8 cellular contexts compared by ENCODE assay signal in the genomic region with DNA sequence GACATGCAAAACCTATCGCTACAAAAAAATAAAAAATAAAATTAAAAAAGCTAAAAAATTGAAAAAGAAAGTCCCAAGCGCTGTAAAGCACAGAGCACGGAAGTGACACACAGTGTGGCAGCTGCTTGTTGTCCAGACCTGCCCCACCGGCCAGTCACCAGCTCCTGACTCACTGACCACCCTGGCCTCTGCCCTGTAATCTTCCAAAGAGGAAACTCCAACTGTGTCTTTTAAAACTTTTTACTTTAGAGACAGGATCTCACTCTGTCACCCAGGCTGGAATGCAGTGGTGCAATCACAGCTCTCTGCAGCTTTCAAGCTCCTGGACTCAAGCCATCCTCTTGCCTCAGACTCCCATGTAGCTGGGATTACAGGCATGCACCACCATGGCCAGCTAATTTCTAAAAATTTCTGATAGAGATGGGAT. TPM values are rescaled to one million over a fixed set of nuclear protein-coding genes. Genes with fewer than 3 reads are reported as not detected.
A peak's percentile ranks its signal among the peaks of the same experiment; 100 is the strongest.
DNase-seq lines count a peak whose midpoint lies in the region; ATAC-seq, FAIRE-seq and TF ChIP-seq lines count a peak whose summit lies in the region.

No MANE protein-coding gene starts in this region.

- peak overlapping the region; percentile 70 for H3K4me2 ChIP-seq in mammary epithelial cell (ENCODE audit: insufficient read depth, low read depth, low read length)

- H3K27ac ChIP-seq in mammary epithelial cell (ENCODE audit: insufficient read depth, low read depth, low read length) (peak overlapping the region; percentile 92), thyroid gland (peak overlapping the region in 1 of 3 donors; percentile 11)

- H3K9ac ChIP-seq in mammary epithelial cell (ENCODE audit: insufficient read depth, low read length), result peak overlapping the region; percentile 71

- H3K9me3 ChIP-seq in mammary epithelial cell (replicated peaks; ENCODE audit: insufficient read depth, low read length), result no peaks in the 10 kb centered on the region
- H3K9me3 ChIP-seq in thyroid gland, result no peaks in the 10 kb centered on the region

- H3K4me3 ChIP-seq in mammary epithelial cell (replicated peaks in 1 of 3; ENCODE audit: insufficient read depth in 1 of 3, low read depth in 2 of 3, low read length in 3 of 3) (no peak overlapping the region), thyroid gland (replicated peaks in 1 of 3) (no peak overlapping the region)

- no peaks in the 10 kb centered on the region for H3K27me3 ChIP-seq in mammary epithelial cell (ENCODE audit: insufficient read depth, low read length)
- H3K27me3 ChIP-seq in thyroid gland, result no peaks in the 10 kb centered on the region

- DNase-seq in HTR-8/SVneo (ENCODE audit: insufficient read length, low spot score), result peak; percentile 90
- DNase-seq in mammary epithelial cell, result peak; percentile 96
- DNase-seq in left lobe of liver (ENCODE audit: low spot score), result peak; percentile 89
- peak; percentile 55 to 62 for DNase-seq in thyroid gland
- DNase-seq in amygdala (lab: John Stamatoyannopoulos, UW), result no peak
- no peak for DNase-seq in SK-N-DZ (ENCODE audit: low spot score)
- no peak for DNase-seq in stimulated activated CD4-positive, alpha-beta T cell treated with anti-CD3 and anti-CD28 coated beads, Interleukin-2, amount 100 ng/mL, for 48 hours

- H3K36me3 ChIP-seq in mammary epithelial cell (ENCODE audit: insufficient read depth, low read length) (no peaks in the 10 kb centered on the region), thyroid gland (no peaks in the 10 kb centered on the region)

- H4K20me1 ChIP-seq in mammary epithelial cell (ENCODE audit: insufficient read depth, low read length), result no peaks in the 10 kb centered on the region

- H3K4me1 ChIP-seq in mammary epithelial cell (ENCODE audit: insufficient read depth, low read length) (peaks cover 47% of the 10 kb centered on the region), thyroid gland (peaks cover 19 to 26% of the 10 kb centered on the region in 2 donors)

- TF ChIP-seq CTCF in mammary epithelial cell (conservative IDR thresholded peaks at IDR 0.05 in 1 of 2, IDR thresholded peaks at IDR 0.05 in 1 of 2; ENCODE audit: extremely low read depth in 1 of 2, insufficient read depth in 1 of 2, low read depth in 1 of 2, low read length in 2 of 2) (no peak), thyroid gland (IDR thresholded peaks at IDR 0.05) (no peak)

- intact Hi-C loops in mammary epithelial cell (cut with micrococcal nuclease), result loop anchor here (1.0 to 5.0 kb wide), 2 partner anchors 24 to 52 kb away; a partner anchor contains a TSS
- intact Hi-C loops in thyroid gland (cut with DNase I), result no loop called here

- in situ Hi-C loops in mammary epithelial cell (cut with MboI; ENCODE audit: low sequenced_read_pairs in 2 of 2), result no loop called here

- TF ChIP-seq POLR2A in thyroid gland (IDR thresholded peaks at IDR 0.05), result no peak

- BruUV-seq in mammary epithelial cell (replicated peaks; lab: Mats Ljungman, UMichigan), result no TSS peak

- peaks cover 77% of the 10 kb centered on the region for H3K79me2 ChIP-seq in mammary epithelial cell (ENCODE audit: insufficient read depth, low read length)

- ATAC-seq in left lobe of liver, result peak; percentile 65
- ATAC-seq in GM18511 (IDR thresholded peaks at IDR 0.05; ENCODE audit: unreplicated experiment), result no peak

- dilution Hi-C loops in mammary epithelial cell (cut with HindIII; ENCODE audit: low sequenced_read_pairs), result no loop called here

- CTCF ChIA-PET in mammary epithelial cell (lab: Charles Lee; ENCODE audit: low non-redundant PET), result no interaction called here

- FAIRE-seq in HTR-8/SVneo (lab: Jason Lieb, UNC), result no peak

- H2AFZ ChIP-seq in mammary epithelial cell (ENCODE audit: low read depth, low read length), result no peak overlapping the region

- 38% methylated on average over 4 of the region's 4 CpGs for WGBS in mammary epithelial cell (ENCODE audit: low coverage, missing lambda C conversion rate)
- 91 to 94% methylated on average over 4 of the region's 4 CpGs for WGBS in thyroid gland, 2 donors

RNA-seq across cellular contexts. Expression of a gene that starts 23.6 kb away (rescaled TPM):
- 10 to 100 TPM; 26.2 to 46.0 TPM for total RNA-seq in mammary epithelial cell
- 67.7 TPM for polyA plus RNA-seq in mammary epithelial cell
- polyA minus RNA-seq in mammary epithelial cell, result 60.6 TPM
- total RNA-seq in left lobe of liver, result 16.2 TPM
- 10 to 100 TPM; 17.9 to 33.3 (median 21.7) TPM for total RNA-seq in thyroid gland
- 11.6 and 14.4 TPM in 2 replicates for polyA plus RNA-seq in SK-N-DZ (2014; cell fraction: cytosol; rRNA removed)
- 5.5 and 9.0 TPM in 2 replicates for polyA plus RNA-seq in SK-N-DZ (2014; cell fraction: nucleus; rRNA removed)

Comparison
In these comparisons a context has a peak if more than half of its experiments do, and no peak if none do; other contexts are left out.
1. DNase-seq: peak in HTR-8/SVneo (single experiment), mammary epithelial cell (single experiment), left lobe of liver (single experiment) and thyroid gland (2 of 2); none in amygdala (0 of 56), SK-N-DZ (single experiment) and stimulated activated CD4-positive, alpha-beta T cell treated with anti-CD3 and anti-CD28 coated beads, Interleukin-2, amount 100 ng/mL, for 48 hours (0 of 2).